30 cellular contexts compared by ENCODE assay signal in the genomic region with DNA sequence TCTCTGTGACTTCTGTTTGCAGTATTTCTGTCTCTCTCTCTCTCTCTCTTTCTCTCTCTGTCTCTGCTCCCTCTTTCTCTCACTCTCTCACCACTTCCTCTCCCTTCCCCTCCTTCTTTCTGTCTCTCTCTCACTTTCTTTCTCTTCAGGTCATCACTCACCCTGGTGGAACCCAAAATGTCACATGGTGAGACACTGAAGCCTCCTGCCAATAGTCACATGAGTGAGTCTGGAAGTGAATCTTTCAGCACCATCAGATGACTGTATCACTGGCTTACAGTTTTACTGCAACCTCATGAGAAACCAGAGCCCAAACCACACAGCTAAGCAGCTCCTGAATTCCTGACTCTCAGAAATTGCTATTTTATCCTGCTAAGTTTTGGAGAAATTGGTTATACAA.
"Had no signal": no experiment of that assay in that cellular context is flagged by ENCODE, and none has a peak within 500 bp of the region (broad histone marks: within the 10 kb centered on the region; RNA-seq: fewer than 3 reads in every experiment).

No MANE protein-coding gene starts in this region.

- DNase-seq: naive thymus-derived CD8-positive, alpha-beta T cell; nephron progenitor cell; occipital lobe; ovary; posterior cingulate gyrus; psoas muscle; right cardiac atrium; right lobe of liver; sigmoid colon; small intestine; spleen; stimulated activated CD4-positive, alpha-beta T cell treated with anti-CD3 and anti-CD28 coated beads, Interleukin-12 subunit alpha, Interleukin-12 subunit beta, amount 100 ng/mL, for 4 hours; stimulated activated CD4-positive, alpha-beta T cell treated with anti-CD3 and anti-CD28 coated beads, Interleukin-1b, Interleukin-23, amount 100 ng/mL, for 48 hours; stimulated activated CD4-positive, alpha-beta T cell treated with anti-CD3 and anti-CD28 coated beads, Interleukin-4, amount 100 ng/mL, for 1 hour; stimulated activated CD4-positive, alpha-beta T cell treated with anti-CD3 and anti-CD28 coated beads, Interleukin-4, amount 100 ng/mL, for 4 hours; stimulated activated CD8-positive, alpha-beta memory T cell treated with anti-CD3 and anti-CD28 coated beads, Interleukin-4, amount 100 ng/mL, for 48 hours; stimulated activated naive CD4-positive, alpha-beta T cell; stimulated activated naive CD8-positive, alpha-beta T cell treated with anti-CD3 and anti-CD28 coated beads, Interleukin-15, amount 100 ng/mL, for 72 hours; stimulated activated naive CD8-positive, alpha-beta T cell treated with anti-CD3 and anti-CD28 coated beads, Interleukin-15, Interleukin-2, amounts not matched to agents 100 U/mL and 50 U/mL, for 24 hours; substantia nigra; testis; tibial artery; transverse colon; upper lobe of right lung; uterus had no signal

- H3K4me1 ChIP-seq: neural progenitor cell, parathyroid adenoma, psoas muscle, right lobe of liver, sigmoid colon, spleen, suprapubic skin, testis, tibial artery, transverse colon, upper lobe of right lung, uterus had no signal

- H2AFZ ChIP-seq: neural progenitor cell, parathyroid adenoma had no signal

- H3K79me2 ChIP-seq: parathyroid adenoma had no signal

- H3K9ac ChIP-seq: neural progenitor cell, parathyroid adenoma had no signal

- H3K27ac ChIP-seq: neural progenitor cell, ovary, parathyroid adenoma, psoas muscle, right lobe of liver, sigmoid colon, spleen, suprapubic skin, testis, tibial artery, transverse colon, upper lobe of right lung, uterus had no signal

- ATAC-seq: naive thymus-derived CD8-positive, alpha-beta T cell; natural killer cell treated with Interleukin-12 subunit alpha and Interleukin-12 subunit beta and Interleukin-15 and Interleukin-18, amount 100 ng/mL, for 72 hours; psoas muscle; right cardiac atrium; right lobe of liver; stimulated activated memory B cell treated with anti-CD40 and anti-IgM and Interleukin-4, amounts not matched to agents 10 μg/mL and 1 μg/mL and 100 μg/mL, for 72 hours; stimulated activated naive CD8-positive, alpha-beta T cell treated with anti-CD3 and anti-CD28 coated beads, Interleukin-15, amount 100 ng/mL, for 72 hours; stimulated activated naive CD8-positive, alpha-beta T cell treated with anti-CD3 and anti-CD28 coated beads, Interleukin-15, Interleukin-2, amounts not matched to agents 100 U/mL and 50 U/mL, for 24 hours; upper lobe of right lung had no signal

- H3K36me3 ChIP-seq: neural progenitor cell, ovary, right lobe of liver, sigmoid colon, spleen, suprapubic skin, tibial artery, transverse colon, upper lobe of right lung, uterus had no signal

- FAIRE-seq: small intestine had no signal

- H3K4me3 ChIP-seq: neural progenitor cell, ovary, psoas muscle, right lobe of liver, sigmoid colon, spleen, suprapubic skin, testis, tibial artery, transverse colon, upper lobe of right lung, uterus had no signal

- H3K4me2 ChIP-seq: neural progenitor cell had no signal

- H3K9me3 ChIP-seq: ovary, right lobe of liver, sigmoid colon, suprapubic skin, testis, tibial artery, transverse colon, upper lobe of right lung, uterus had no signal

- H3K27me3 ChIP-seq: neural progenitor cell, ovary, right lobe of liver, sigmoid colon, spleen, suprapubic skin, testis, tibial artery, transverse colon, upper lobe of right lung, uterus had no signal
